1 cellular context compared by ENCODE assay signal in genomic region chr11:61900251-61900650, GRCh38.
TF ChIP-seq lines count a peak whose summit lies in the region.

No MANE protein-coding gene starts in this region.

TF ChIP-seq in A549, 52 proteins besides CTCF, POLR2A, EP300 and RAD21:
- TF ChIP-seq GATA3 (IDR thresholded peaks at IDR 0.05; ENCODE audit: borderline replicate concordance): no peak
- no peak for TF ChIP-seq BCL3 (IDR thresholded peaks at IDR 0.05)
- TF ChIP-seq SMC3 (IDR thresholded peaks at IDR 0.05): no peak
- TF ChIP-seq SREBF2 (IDR thresholded peaks at IDR 0.05): no peak
- no peak for TF ChIP-seq JUN (IDR thresholded peaks at IDR 0.05)
- TF ChIP-seq CHD2 (IDR thresholded peaks at IDR 0.05; ENCODE audit: low read length, partially characterized antibody): no peak
- TF ChIP-seq HDAC2 (IDR thresholded peaks at IDR 0.05): no peak
- no peak for TF ChIP-seq MAZ (IDR thresholded peaks at IDR 0.05; ENCODE audit: borderline replicate concordance, low read depth, low read length)
- TF ChIP-seq HES2 (IDR thresholded peaks at IDR 0.05): no peak
- TF ChIP-seq, protein P1, sequence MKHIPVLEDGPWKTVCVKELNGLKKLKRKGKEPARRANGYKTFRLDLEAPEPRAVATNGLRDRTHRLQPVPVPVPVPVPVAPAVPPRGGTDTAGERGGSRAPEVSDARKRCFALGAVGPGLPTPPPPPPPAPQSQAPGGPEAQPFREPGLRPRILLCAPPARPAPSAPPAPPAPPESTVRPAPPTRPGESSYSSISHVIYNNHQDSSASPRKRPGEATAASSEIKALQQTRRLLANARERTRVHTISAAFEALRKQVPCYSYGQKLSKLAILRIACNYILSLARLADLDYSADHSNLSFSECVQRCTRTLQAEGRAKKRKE (CRISPR knock-in tag; IDR thresholded peaks at IDR 0.05; ENCODE audit: low read depth): no peak
- TF ChIP-seq ZFP36 (IDR thresholded peaks at IDR 0.05; ENCODE audit: borderline replicate concordance, partially characterized antibody): no peak
- TF ChIP-seq ZC3H11A (IDR thresholded peaks at IDR 0.05): no peak
- TF ChIP-seq RCOR1 (IDR thresholded peaks at IDR 0.05; ENCODE audit: low read depth, low read length): no peak
- no peak for TF ChIP-seq FOSB (CRISPR knock-in tag; IDR thresholded peaks at IDR 0.05)
- TF ChIP-seq JUNB (IDR thresholded peaks at IDR 0.05): no peak
- TF ChIP-seq NPAS2 (CRISPR knock-in tag; IDR thresholded peaks at IDR 0.05; ENCODE audit: borderline replicate concordance): no peak
- TF ChIP-seq HOXB13 (CRISPR knock-in tag; IDR thresholded peaks at IDR 0.05; ENCODE audit: low read depth): no peak
- TF ChIP-seq FOSL2 (IDR thresholded peaks at IDR 0.05): no peak
- no peak for TF ChIP-seq FOSL2 (CRISPR knock-in tag; IDR thresholded peaks at IDR 0.05)
- TF ChIP-seq TP53 (CRISPR knock-in tag; IDR thresholded peaks at IDR 0.05): no peak
